In the genomic region with DNA sequence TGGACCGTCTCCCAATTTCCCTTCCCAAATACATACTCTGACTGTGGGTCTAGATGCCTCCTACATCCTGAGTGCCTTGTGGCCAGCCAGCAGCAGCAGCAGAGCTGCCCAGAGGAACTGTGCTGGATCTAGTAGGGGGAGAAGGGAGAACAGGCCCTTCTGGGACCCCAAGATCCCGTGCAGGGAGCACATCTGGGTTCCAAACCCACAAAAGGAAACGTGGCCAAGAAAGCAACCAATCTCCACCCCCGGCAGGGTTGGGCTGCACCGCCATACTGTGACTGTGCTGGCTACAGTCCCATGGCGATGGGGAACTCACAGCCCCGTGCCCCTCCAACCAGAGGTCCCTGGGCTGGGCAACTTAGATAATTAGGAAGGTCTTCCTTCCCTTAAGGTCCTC, we compare ENCODE assay signal across 1 cellular context.
TF ChIP-seq lines count a peak whose summit lies in the region.

No MANE protein-coding gene starts in this region.

TF ChIP-seq in SK-N-SH treated with all-trans-retinoic acid at 6 μM for 48 hours, 23 proteins besides CTCF, POLR2A, EP300 and RAD21 (continued from another document):
- TF ChIP-seq, protein P1, sequence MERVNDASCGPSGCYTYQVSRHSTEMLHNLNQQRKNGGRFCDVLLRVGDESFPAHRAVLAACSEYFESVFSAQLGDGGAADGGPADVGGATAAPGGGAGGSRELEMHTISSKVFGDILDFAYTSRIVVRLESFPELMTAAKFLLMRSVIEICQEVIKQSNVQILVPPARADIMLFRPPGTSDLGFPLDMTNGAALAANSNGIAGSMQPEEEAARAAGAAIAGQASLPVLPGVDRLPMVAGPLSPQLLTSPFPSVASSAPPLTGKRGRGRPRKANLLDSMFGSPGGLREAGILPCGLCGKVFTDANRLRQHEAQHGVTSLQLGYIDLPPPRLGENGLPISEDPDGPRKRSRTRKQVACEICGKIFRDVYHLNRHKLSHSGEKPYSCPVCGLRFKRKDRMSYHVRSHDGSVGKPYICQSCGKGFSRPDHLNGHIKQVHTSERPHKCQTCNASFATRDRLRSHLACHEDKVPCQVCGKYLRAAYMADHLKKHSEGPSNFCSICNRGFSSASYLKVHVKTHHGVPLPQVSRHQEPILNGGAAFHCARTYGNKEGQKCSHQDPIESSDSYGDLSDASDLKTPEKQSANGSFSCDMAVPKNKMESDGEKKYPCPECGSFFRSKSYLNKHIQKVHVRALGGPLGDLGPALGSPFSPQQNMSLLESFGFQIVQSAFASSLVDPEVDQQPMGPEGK (CRISPR knock-in tag; IDR thresholded peaks at IDR 0.05; ENCODE audit: borderline replicate concordance) = no peak
- TF ChIP-seq OSR1 (CRISPR knock-in tag; IDR thresholded peaks at IDR 0.05) = no peak
- no peak for TF ChIP-seq GLIS3 (CRISPR knock-in tag; IDR thresholded peaks at IDR 0.05)
- TF ChIP-seq, protein P2, sequence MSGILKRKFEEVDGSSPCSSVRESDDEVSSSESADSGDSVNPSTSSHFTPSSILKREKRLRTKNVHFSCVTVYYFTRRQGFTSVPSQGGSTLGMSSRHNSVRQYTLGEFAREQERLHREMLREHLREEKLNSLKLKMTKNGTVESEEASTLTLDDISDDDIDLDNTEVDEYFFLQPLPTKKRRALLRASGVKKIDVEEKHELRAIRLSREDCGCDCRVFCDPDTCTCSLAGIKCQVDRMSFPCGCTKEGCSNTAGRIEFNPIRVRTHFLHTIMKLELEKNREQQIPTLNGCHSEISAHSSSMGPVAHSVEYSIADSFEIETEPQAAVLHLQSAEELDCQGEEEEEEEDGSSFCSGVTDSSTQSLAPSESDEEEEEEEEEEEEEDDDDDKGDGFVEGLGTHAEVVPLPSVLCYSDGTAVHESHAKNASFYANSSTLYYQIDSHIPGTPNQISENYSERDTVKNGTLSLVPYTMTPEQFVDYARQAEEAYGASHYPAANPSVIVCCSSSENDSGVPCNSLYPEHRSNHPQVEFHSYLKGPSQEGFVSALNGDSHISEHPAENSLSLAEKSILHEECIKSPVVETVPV (CRISPR knock-in tag; IDR thresholded peaks at IDR 0.05) = no peak
- no peak for TF ChIP-seq SNAI2 (CRISPR knock-in tag; IDR thresholded peaks at IDR 0.05)
- TF ChIP-seq ESRRG (CRISPR knock-in tag; IDR thresholded peaks at IDR 0.05) = no peak
- TF ChIP-seq ZFP3 (CRISPR knock-in tag; IDR thresholded peaks at IDR 0.05) = no peak
- TF ChIP-seq TOX (CRISPR knock-in tag; IDR thresholded peaks at IDR 0.05; ENCODE audit: borderline replicate concordance) = no peak
